Comparison of ENCODE assay signal across 21 cellular contexts in the genomic region with DNA sequence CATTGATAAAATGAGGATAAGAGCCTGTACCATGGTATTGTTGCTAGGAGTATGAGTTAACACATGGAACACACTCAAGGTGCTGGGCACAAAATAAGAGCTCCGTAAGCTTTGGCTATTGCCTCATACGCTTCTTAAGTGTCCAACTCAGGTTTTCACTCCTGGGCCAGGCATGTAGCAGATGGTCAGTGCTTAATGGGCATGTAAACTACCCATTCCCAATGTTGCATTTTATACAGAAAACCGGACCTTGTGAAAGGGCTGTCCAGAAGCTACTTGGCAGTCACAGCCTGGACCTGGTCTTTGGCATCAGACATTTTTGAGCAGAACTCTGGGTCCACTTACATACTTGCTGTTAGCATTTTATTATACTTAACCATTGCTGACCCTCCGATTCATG.
"Had no signal": no experiment of that assay in that cellular context is flagged by ENCODE, and none has a peak within 500 bp of the region (broad histone marks: within the 10 kb centered on the region; RNA-seq: fewer than 3 reads in every experiment).

No MANE protein-coding gene starts in this region.

- DNase-seq: activated CD4-positive, alpha-beta T cell treated with anti-CD3 and anti-CD28 coated beads for 4 hours; activated CD4-positive, alpha-beta T cell treated with anti-CD3 and anti-CD28 coated beads, Interleukin-2, amount 50 U/mL, for 48 hours; activated CD4-positive, CD25-positive, alpha-beta regulatory T cell; activated CD8-positive, alpha-beta memory T cell treated with anti-CD3 and anti-CD28 coated beads, Interleukin-2, amount 50 U/mL, for 48 hours; activated naive CD4-positive, alpha-beta T cell; activated naive CD8-positive, alpha-beta T cell treated with anti-CD3 and anti-CD28 coated beads for 36 hours; activated T-cell treated with anti-CD3 and anti-CD28 coated beads, Interleukin-2, amount 50 U/mL, for 4 hours; cortex of kidney; kidney glomerular epithelial cell; midbrain; natural killer cell; sigmoid colon; stimulated activated CD4-positive, alpha-beta T cell treated with anti-CD3 and anti-CD28 coated beads, Interleukin-15, amount 100 ng/mL, for 24 hours; stimulated activated naive B cell treated with anti-CD40 and anti-IgM and Interleukin-4, amounts not matched to agents 10 μg/mL and 1 μg/mL and 100 μg/mL, for 72 hours; T1000; testis; trophoblast cell; uterus had no signal

- H3K27me3 ChIP-seq: sigmoid colon, testis, uterus had no signal

- ATAC-seq: activated T-cell treated with anti-CD3 and anti-CD28 coated beads, Interleukin-2, amount 50 U/mL, for 4 hours; natural killer cell; stimulated activated naive B cell treated with anti-CD40 and anti-IgM and Interleukin-4, amounts not matched to agents 10 μg/mL and 1 μg/mL and 100 μg/mL, for 72 hours had no signal

- H3K4me2 ChIP-seq: smooth muscle cell had no signal

- H3K36me3 ChIP-seq: sigmoid colon, uterus had no signal

- H3K4me1 ChIP-seq: uterus had no signal

- H3K9me3 Mint-ChIP-seq: activated naive CD8-positive, alpha-beta T cell treated with anti-CD3 and anti-CD28 coated beads for 36 hours; activated T-cell treated with anti-CD3 and anti-CD28 coated beads, Interleukin-2, amount 50 U/mL, for 4 hours; activated T-helper 2 cell treated with anti-CD3 and anti-CD28 coated beads, Interferon-gamma antibody, Interleukin-2, Interleukin-4, amounts not matched to agents 10 μg/mL and 5 μg/mL and 100 μg/mL, durations not matched to agents 14 hours and 24 hours and 36 hours; central memory CD8-positive, alpha-beta T cell; natural killer cell had no signal

- H3K27ac Mint-ChIP-seq: activated naive CD8-positive, alpha-beta T cell treated with anti-CD3 and anti-CD28 coated beads for 36 hours; activated T-helper 2 cell treated with anti-CD3 and anti-CD28 coated beads, Interferon-gamma antibody, Interleukin-2, Interleukin-4, amounts not matched to agents 10 μg/mL and 5 μg/mL and 100 μg/mL, durations not matched to agents 14 hours and 24 hours and 36 hours; natural killer cell had no signal

- H3K9me3 ChIP-seq: sigmoid colon, testis, uterus had no signal

- H3K4me3 ChIP-seq: sigmoid colon, smooth muscle cell, testis, uterus had no signal

- H3K27ac ChIP-seq: sigmoid colon, testis, uterus had no signal
